Comparison of ENCODE assay signal across 8 cellular contexts in genomic region chr12:389138-390096, GRCh38. TPM values are rescaled to one million over a fixed set of nuclear protein-coding genes. Genes with fewer than 3 reads are reported as not detected.
A peak's percentile ranks its signal among the peaks of the same experiment; 100 is the strongest.
DNase-seq lines count a peak whose midpoint lies in the region; ATAC-seq and TF ChIP-seq lines count a peak whose summit lies in the region.

TSS of gene KDM5A (minus strand) at chr12:389320. CDS start at chr12:389091, 229 bp downstream.

- DNase-seq in activated gamma-delta T cell treated with Interleukin-2 at 50 U/mL for 16 hours (peak; percentile 88), activated gamma-delta T cell (lab: John Stamatoyannopoulos, UW) (no peak), choroid plexus epithelial cell (ENCODE audit: low read depth) (peak; percentile 97), left lobe of liver (ENCODE audit: low spot score) (peak; percentile 94), T1000 (lab: John Stamatoyannopoulos, UW) (no peak)
- peak; percentile 80 to 87 for DNase-seq in stimulated activated CD4-positive, alpha-beta T cell treated with anti-CD3 and anti-CD28 coated beads, Interleukin-2, amount 100 ng/mL, for 48 hours

- ATAC-seq in HG03280 (IDR thresholded peaks at IDR 0.05; ENCODE audit: unreplicated experiment) (peak; percentile 92), left lobe of liver (peak; percentile 98)

- TF ChIP-seq CTCF in WI38 (IDR thresholded peaks at IDR 0.05; ENCODE audit: low read depth, low read length) (no peak), choroid plexus epithelial cell (conservative IDR thresholded peaks at IDR 0.05; ENCODE audit: low read depth, low read length) (no peak)

- H3K4me3 ChIP-seq in WI38 (ENCODE audit: low read depth, low read length): peak within 1 kb of the TSS; percentile 78
- H3K4me3 ChIP-seq in choroid plexus epithelial cell (ENCODE audit: low read depth, low read length): peak within 1 kb of the TSS; percentile 88

RNA-seq across cellular contexts. Expression of gene KDM5A, which starts in this region (rescaled TPM):
- 25.6 TPM for total RNA-seq in left lobe of liver

Comparison
In these comparisons a context has a peak if more than half of its experiments do, and no peak if none do; other contexts are left out.
1. DNase-seq: peak in activated gamma-delta T cell treated with Interleukin-2 at 50 U/mL for 16 hours (single experiment), choroid plexus epithelial cell (single experiment), left lobe of liver (single experiment) and stimulated activated CD4-positive, alpha-beta T cell treated with anti-CD3 and anti-CD28 coated beads, Interleukin-2, amount 100 ng/mL, for 48 hours (2 of 2); none in activated gamma-delta T cell (single experiment) and T1000 (single experiment).